Comparison of ENCODE assay signal across 24 cellular contexts in genomic region chr15:58694641-58695398, GRCh38. TPM values are rescaled to one million over a fixed set of nuclear protein-coding genes. Genes with fewer than 3 reads are reported as not detected.
A peak's percentile ranks its signal among the peaks of the same experiment; 100 is the strongest.
DNase-seq lines count a peak whose midpoint lies in the region; ATAC-seq and TF ChIP-seq lines count a peak whose summit lies in the region.
"Had no signal": no experiment of that assay in that cellular context is flagged by ENCODE, and none has a peak within 500 bp of the region (broad histone marks: within the 10 kb centered on the region; RNA-seq: fewer than 3 reads in every experiment).

No MANE protein-coding gene starts in this region.

- H3K27me3 ChIP-seq in right atrium auricular region (no peaks in the 10 kb centered on the region), thyroid gland (no peaks in the 10 kb centered on the region)
- H3K27me3 ChIP-seq: BLaER1 treated with 17β-estradiol and CSF1 and Interleukin-3, amounts not matched to agents 10 nM and 100 nM; hepatocyte; sigmoid colon had no signal

- H3K27me3 Mint-ChIP-seq in CD14-positive monocyte (ENCODE audit: low read depth in 3 of 3): peaks cover 0 to 3% (median 0%) of the 10 kb centered on the region in 3 donors
- no peaks in the 10 kb centered on the region for H3K27me3 Mint-ChIP-seq in T-cell
- H3K27me3 Mint-ChIP-seq: activated CD4-positive, alpha-beta memory T cell treated with anti-CD3 and anti-CD28 coated beads, Interleukin-2, amount 10 ng/mL, durations not matched to agents 7 days and 5 days; naive thymus-derived CD4-positive, alpha-beta T cell had no signal

- peaks cover 28% of the 10 kb centered on the region for H3K4me1 Mint-ChIP-seq in CD14-positive monocyte
- H3K4me1 Mint-ChIP-seq in T-cell: peaks cover 77 to 80% (median 77%) of the 10 kb centered on the region in 3 donors

- H3K36me3 Mint-ChIP-seq in CD14-positive monocyte: peaks cover 12 to 47% of the 10 kb centered on the region in 2 donors
- H3K36me3 Mint-ChIP-seq in T-cell: peaks cover 30% of the 10 kb centered on the region

- H3K36me3 ChIP-seq in right atrium auricular region (no peaks in the 10 kb centered on the region), thyroid gland (no peaks in the 10 kb centered on the region)
- H3K36me3 ChIP-seq: sigmoid colon had no signal

- DNase-seq in Right ventricle myocardium superior (no peak), right atrium auricular region (ENCODE audit: low spot score) (no peak), cerebellar cortex (ENCODE audit: low spot score) (peak; percentile 46), left lobe of liver (ENCODE audit: low spot score) (no peak), thyroid gland (peak; percentile 40 to 44), CD14-positive monocyte (ENCODE audit: low spot score) (no peak), T-cell (no peak), NCI-H526 treated with DMSO at 0.1 percent for 48 hours (lab: John Stamatoyannopoulos, UW) (no peak)
- DNase-seq: activated CD4-positive, alpha-beta memory T cell treated with anti-CD3 and anti-CD28 coated beads, Interleukin-2, amount 10 ng/mL, durations not matched to agents 7 days and 5 days; activated CD4-positive, CD25-positive, alpha-beta regulatory T cell; activated gamma-delta T cell; IMR-90; islet precursor cell; mesenchymal stem cell; naive thymus-derived CD4-positive, alpha-beta T cell; NCI-H1417 treated with DMSO at 0.1 percent for 48 hours; NCI-H510A; sigmoid colon; stimulated activated CD8-positive, alpha-beta memory T cell treated with anti-CD3 and anti-CD28 coated beads, Interleukin-4, amount 100 ng/mL, for 48 hours had no signal

- H3K27ac Mint-ChIP-seq in CD14-positive monocyte: peak overlapping the region in 3 of 7 donors; percentile 17 to 75 (median 30)
- H3K27ac Mint-ChIP-seq in T-cell: peak overlapping the region in 1 of 2 donors; percentile 36
- H3K27ac Mint-ChIP-seq: activated CD4-positive, alpha-beta memory T cell treated with anti-CD3 and anti-CD28 coated beads, Interleukin-2, amount 10 ng/mL, durations not matched to agents 7 days and 5 days had no signal

- no peak overlapping the region for H3K4me3 Mint-ChIP-seq in CD14-positive monocyte
- H3K4me3 Mint-ChIP-seq in T-cell: no peak overlapping the region
- H3K4me3 Mint-ChIP-seq: activated CD4-positive, alpha-beta memory T cell treated with anti-CD3 and anti-CD28 coated beads, Interleukin-2, amount 10 ng/mL, durations not matched to agents 7 days and 5 days had no signal

- ATAC-seq in Right ventricle myocardium superior (ENCODE audit: poor library complexity) (peak; percentile 26), left lobe of liver (peak; percentile 19), T-cell (replicated peaks in 1 of 4) (no peak)
- ATAC-seq: naive thymus-derived CD4-positive, alpha-beta T cell had no signal

- WGBS in thyroid gland, 2 donors: 41 to 44% methylated on average over 3 of the region's 3 CpGs

- H3K27ac ChIP-seq in right atrium auricular region (peak overlapping the region in 1 of 2 donors; percentile 33), thyroid gland (peak overlapping the region; percentile 29 to 63 (median 39))
- H3K27ac ChIP-seq: A549, hepatocyte, parathyroid adenoma, sigmoid colon, SK-N-MC had no signal

- CTCF ChIA-PET in T-cell (lab: Charles Lee): interaction anchor here in 1 of 2 donors (0.7 kb wide), 1 partner anchor 834 kb away, joined by 3 read pairs; no protein-coding TSS in a partner anchor

- H3K9me3 Mint-ChIP-seq in CD14-positive monocyte: peaks cover 0 to 11% (median 5%) of the 10 kb centered on the region in 7 donors
- peaks cover 2 to 11% (median 7%) of the 10 kb centered on the region in 3 donors for H3K9me3 Mint-ChIP-seq in T-cell

- peaks cover 0 to 8% of the 10 kb centered on the region in 2 donors for H3K9me3 ChIP-seq in right atrium auricular region
- H3K9me3 ChIP-seq in thyroid gland: no peaks in the 10 kb centered on the region
- H3K9me3 ChIP-seq: sigmoid colon had no signal

- intact Hi-C loops in Right ventricle myocardium superior (cut with DNase I): no loop called here
- intact Hi-C loops in thyroid gland (cut with DNase I): loop anchor here (10.0 kb wide), 1 partner anchor 50 kb away; the partner anchor contains the start of gene ADAM10
- intact Hi-C loops in CD14-positive monocyte (cut with micrococcal nuclease): no loop called here

- POLR2A ChIA-PET in T-cell (lab: Charles Lee): interaction anchor here (0.6 to 0.7 kb wide), 3 partner anchors 17 to 363 kb away, joined by 3 read pairs; no protein-coding TSS in a partner anchor

- no peak for TF ChIP-seq POLR2A in thyroid gland (IDR thresholded peaks at IDR 0.05)

- H3K4me1 ChIP-seq in right atrium auricular region: peaks cover 0 to 14% of the 10 kb centered on the region in 2 donors
- H3K4me1 ChIP-seq in thyroid gland: peaks cover 12 to 30% of the 10 kb centered on the region in 2 donors
- H3K4me1 ChIP-seq: parathyroid adenoma had no signal

- no peak for TF ChIP-seq CTCF in right atrium auricular region (IDR thresholded peaks at IDR 0.05)
- TF ChIP-seq CTCF in thyroid gland (IDR thresholded peaks at IDR 0.05): no peak
- no peak for TF ChIP-seq CTCF in CD14-positive monocyte (IDR thresholded peaks at IDR 0.05)

- H3K4me3 ChIP-seq in right atrium auricular region: no peak overlapping the region
- H3K4me3 ChIP-seq in thyroid gland (replicated peaks in 1 of 3): no peak overlapping the region
- H3K4me3 ChIP-seq: A549; BLaER1 treated with 17β-estradiol and CSF1 and Interleukin-3, amounts not matched to agents 10 nM and 100 nM; hepatocyte; sigmoid colon; SK-N-MC had no signal

RNA-seq across cellular contexts. Expression of gene ADAM10, which starts 54.7 kb away (rescaled TPM):
- total RNA-seq in Right ventricle myocardium superior: 69.7 TPM
- 10 to 100 TPM; 40.8 to 42.0 TPM for total RNA-seq in right atrium auricular region
- 36.6 TPM for total RNA-seq in left lobe of liver
- total RNA-seq in thyroid gland: 100 to 1,000 TPM; 112 to 157 (median 116) TPM
- 100 to 1,000 TPM; 149 to 269 TPM for polyA plus RNA-seq in CD14-positive monocyte
- total RNA-seq in T-cell: 100 to 1,000 TPM in 4 of 5 donors, 10 to 100 TPM in 1; 99.5 to 146 (median 113) TPM

Comparison
In these comparisons a context has a peak if more than half of its experiments do, and no peak if none do; other contexts are left out.
1. ATAC-seq: peak in Right ventricle myocardium superior (single experiment) and left lobe of liver (single experiment); none in T-cell (0 of 4).
2. DNase-seq: peak in cerebellar cortex (single experiment) and thyroid gland (2 of 2); none in Right ventricle myocardium superior (single experiment), right atrium auricular region (single experiment), left lobe of liver (single experiment), CD14-positive monocyte (single experiment), T-cell (0 of 34) and NCI-H526 treated with DMSO at 0.1 percent for 48 hours (single experiment).